Comparison of ENCODE assay signal across 8 cellular contexts in genomic region chr3:197749601-197750395, GRCh38. TPM values are rescaled to one million over a fixed set of nuclear protein-coding genes. Genes with fewer than 3 reads are reported as not detected.
DNase-seq lines count a peak whose midpoint lies in the region; TF ChIP-seq lines count a peak whose summit lies in the region.

A gene with protein sequence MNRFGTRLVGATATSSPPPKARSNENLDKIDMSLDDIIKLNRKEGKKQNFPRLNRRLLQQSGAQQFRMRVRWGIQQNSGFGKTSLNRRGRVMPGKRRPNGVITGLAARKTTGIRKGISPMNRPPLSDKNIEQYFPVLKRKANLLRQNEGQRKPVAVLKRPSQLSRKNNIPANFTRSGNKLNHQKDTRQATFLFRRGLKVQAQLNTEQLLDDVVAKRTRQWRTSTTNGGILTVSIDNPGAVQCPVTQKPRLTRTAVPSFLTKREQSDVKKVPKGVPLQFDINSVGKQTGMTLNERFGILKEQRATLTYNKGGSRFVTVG (plus strand): TSS chr3:197749883. CDS start chr3:197749972, 89 bp downstream.

- 0 out of 2 replicates have a peak, but pooled peaks cover 3% of the 10 kb centered on the region for H3K9me3 ChIP-seq in SK-N-MC (ENCODE audit: low read depth, low read length)

- H3K9me3 Mint-ChIP-seq in activated naive CD4-positive, alpha-beta T cell treated with anti-CD3 and anti-CD28 coated beads, Interleukin-2, amount 10 ng/mL, durations not matched to agents 7 days and 5 days: no peaks in the 10 kb centered on the region

- H3K4me3 Mint-ChIP-seq in activated naive CD4-positive, alpha-beta T cell treated with anti-CD3 and anti-CD28 coated beads, Interleukin-2, amount 10 ng/mL, durations not matched to agents 7 days and 5 days: peak within 1 kb of the TSS; percentile 84

- peaks cover 36% of the 10 kb centered on the region for H3K4me1 Mint-ChIP-seq in activated naive CD4-positive, alpha-beta T cell treated with anti-CD3 and anti-CD28 coated beads, Interleukin-2, amount 10 ng/mL, durations not matched to agents 7 days and 5 days

- H3K27ac Mint-ChIP-seq in activated naive CD4-positive, alpha-beta T cell treated with anti-CD3 and anti-CD28 coated beads, Interleukin-2, amount 10 ng/mL, durations not matched to agents 7 days and 5 days: peak within 1 kb of the TSS; percentile 91

- H3K27me3 ChIP-seq in GM06990 (replicated peaks; ENCODE audit: control insufficient read depth, insufficient read depth, low read length): no peaks in the 10 kb centered on the region

- CTCF ChIA-PET in HEK293T (lab: Yijun Ruan, JAX): interaction anchor here (0.7 kb wide), 1 partner anchor 29 kb away, joined by 3 read pairs; no protein-coding TSS in a partner anchor
- CTCF ChIA-PET in activated naive CD4-positive, alpha-beta T cell treated with anti-CD3 and anti-CD28 coated beads, Interleukin-2, amount 10 ng/mL, durations not matched to agents 7 days and 5 days (lab: Charles Lee): interaction anchor here (0.7 to 1.6 kb wide), 4 partner anchors 11 to 53 kb away, joined by 3 to 5 read pairs (median 4); no protein-coding TSS in a partner anchor

- peak; percentile 95 for DNase-seq in GM06990 (ENCODE audit: extremely low read depth, insufficient read length)
- DNase-seq in HEK293T (ENCODE audit: extremely low spot score): peak; percentile 68
- peak; percentile 92 for DNase-seq in NAMALWA (ENCODE audit: low spot score)
- DNase-seq in SK-N-MC (ENCODE audit: low read depth, low spot score): peak; percentile 22
- DNase-seq in activated naive CD4-positive, alpha-beta T cell treated with anti-CD3 and anti-CD28 coated beads, Interleukin-2, amount 10 ng/mL, durations not matched to agents 7 days and 5 days: peak; percentile 89
- DNase-seq in germinal center (ENCODE audit: low spot score): peak; percentile 94
- peak; percentile 90 for DNase-seq in occipital lobe (lab: John Stamatoyannopoulos, UW)
- DNase-seq in superior temporal gyrus (ENCODE audit: extremely low spot score): peak; percentile 93

- H3K36me3 ChIP-seq in GM06990 (ENCODE audit: control insufficient read depth, insufficient read depth, low read length) (no peaks in the 10 kb centered on the region), SK-N-MC (ENCODE audit: insufficient read depth, low read length) (no peaks in the 10 kb centered on the region)

- H3K4me3 ChIP-seq in GM06990 (replicated peaks; ENCODE audit: low read depth, low read length) (peak within 1 kb of the TSS; percentile 89), SK-N-MC (peak within 1 kb of the TSS; percentile 90)

- TF ChIP-seq CTCF in GM06990 (IDR thresholded peaks at IDR 0.05; ENCODE audit: insufficient read depth, low read length, poor library complexity, severe bottlenecking): peak; percentile 48

- POLR2A ChIA-PET in HEK293T (lab: Yijun Ruan, JAX): interaction anchor here (1.3 kb wide), 1 partner anchor 12 kb away, joined by 3 read pairs; no protein-coding TSS in a partner anchor

- H3K27me3 Mint-ChIP-seq in activated naive CD4-positive, alpha-beta T cell treated with anti-CD3 and anti-CD28 coated beads, Interleukin-2, amount 10 ng/mL, durations not matched to agents 7 days and 5 days: peaks cover 14% of the 10 kb centered on the region

- H3K9ac ChIP-seq in SK-N-MC (ENCODE audit: insufficient read length): peak within 1 kb of the TSS; percentile 86

- peak within 1 kb of the TSS; percentile 80 for H3K27ac ChIP-seq in SK-N-MC

- H3K36me3 Mint-ChIP-seq in activated naive CD4-positive, alpha-beta T cell treated with anti-CD3 and anti-CD28 coated beads, Interleukin-2, amount 10 ng/mL, durations not matched to agents 7 days and 5 days: peaks cover 2% of the 10 kb centered on the region

TF ChIP-seq in HEK293T, 16 proteins besides CTCF, POLR2A, EP300 and RAD21:
- TF ChIP-seq NFRKB (IDR thresholded peaks at IDR 0.05): no peak
- no peak for TF ChIP-seq LEF1 (IDR thresholded peaks at IDR 0.05; ENCODE audit: borderline replicate concordance)
- TF ChIP-seq FOXA1 (IDR thresholded peaks at IDR 0.05): no peak
- peak; percentile 39 for TF ChIP-seq L3MBTL2 (conservative IDR thresholded peaks at IDR 0.05)
- TF ChIP-seq ARNT (IDR thresholded peaks at IDR 0.05): no peak

RNA-seq across cellular contexts. Expression of the gene that starts here (rescaled TPM):
- 67.4 TPM for total RNA-seq in occipital lobe

Comparison
In these comparisons a context has a peak if more than half of its experiments do, and no peak if none do; other contexts are left out.
1. Peak in every context shown above with its lines: DNase-seq, H3K4me3 ChIP-seq and H3K27ac ChIP-seq.
2. DNase-seq: peak in every context shown above with its lines; median percentile 95 in GM06990; 94 in germinal center; 93 in superior temporal gyrus; 92 in NAMALWA; 90 in occipital lobe; 89 in activated naive CD4-positive, alpha-beta T cell treated with anti-CD3 and anti-CD28 coated beads, Interleukin-2, amount 10 ng/mL, durations not matched to agents 7 days and 5 days; 68 in HEK293T; 22 in SK-N-MC.